Comparison of ENCODE assay signal across 20 cellular contexts in the genomic region with DNA sequence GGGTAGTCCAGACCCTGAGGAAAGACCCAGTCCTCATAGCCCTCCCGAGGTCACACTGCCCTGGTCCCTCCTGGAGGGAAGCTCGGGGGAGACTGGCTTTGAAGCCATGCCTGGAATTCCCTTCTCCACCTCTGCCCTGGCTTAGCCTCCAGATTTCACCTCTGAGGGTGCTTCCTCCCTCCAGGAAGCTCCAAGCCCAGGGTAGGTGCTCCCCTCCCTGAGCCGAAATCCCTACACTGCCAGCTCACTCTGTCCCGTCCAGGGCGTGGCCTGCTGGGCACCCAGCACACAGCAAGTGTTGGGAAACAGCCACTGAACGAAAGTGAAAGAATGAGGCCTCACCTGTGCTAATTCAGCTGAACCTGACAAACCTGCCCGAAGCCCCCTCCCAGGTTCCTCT. TPM values are rescaled to one million over a fixed set of nuclear protein-coding genes. Genes with fewer than 3 reads are reported as not detected.
DNase-seq lines count a peak whose midpoint lies in the region; ATAC-seq, FAIRE-seq and TF ChIP-seq lines count a peak whose summit lies in the region.
"Had no signal": no experiment of that assay in that cellular context is flagged by ENCODE, and none has a peak within 500 bp of the region (broad histone marks: within the 10 kb centered on the region; RNA-seq: fewer than 3 reads in every experiment).

No MANE protein-coding gene starts in this region.

- no peak for FAIRE-seq in HepG2 (lab: Jason Lieb, UNC)
- FAIRE-seq: A549, HTR-8/SVneo, islet of Langerhans had no signal

- POLR2A ChIA-PET in HepG2 (lab: Yijun Ruan, JAX), result interaction anchor here (1.5 kb wide), 2 partner anchors 21 to 26 kb away, joined by 3 to 4 read pairs; no protein-coding TSS in a partner anchor

- H3K9me3 ChIP-seq in liver (ENCODE audit: control insufficient read depth in 4 of 4, low read length in 3 of 4) (no peaks in the 10 kb centered on the region), HepG2 (ENCODE audit: low read length) (no peaks in the 10 kb centered on the region), muscle layer of duodenum (ENCODE audit: control insufficient read depth in 1 of 2, low read length in 2 of 2) (no peaks in the 10 kb centered on the region), thyroid gland (no peaks in the 10 kb centered on the region)
- H3K9me3 ChIP-seq: A549, body of pancreas had no signal

- H3K27ac ChIP-seq in liver (ENCODE audit: low read depth in 1 of 2, low read length in 2 of 2) (peak overlapping the region; percentile 60 to 62), HepG2 (ENCODE audit: extremely low read length, insufficient read depth, low read length) (no peak overlapping the region), muscle layer of duodenum (ENCODE audit: low read length) (peak overlapping the region; percentile 81), thyroid gland (no peak overlapping the region)
- H3K27ac ChIP-seq: A549, body of pancreas, VCaP had no signal

- TF ChIP-seq CTCF in liver (IDR thresholded peaks at IDR 0.05; ENCODE audit: low read depth, low read length, missing input control) (no peak), HepG2 (CRISPR knock-in tag; IDR thresholded peaks at IDR 0.05) (no peak), thyroid gland (IDR thresholded peaks at IDR 0.05) (no peak)

- no peak overlapping the region for H3K4me3 ChIP-seq in liver (ENCODE audit: low read depth in 1 of 3, low read length in 3 of 3)
- no peak overlapping the region for H3K4me3 ChIP-seq in HepG2 (replicated peaks in 1 of 3; ENCODE audit: insufficient read depth in 1 of 3, low read depth in 2 of 3, low read length in 3 of 3)
- H3K4me3 ChIP-seq in muscle layer of duodenum (ENCODE audit: low read depth in 1 of 2, low read length in 2 of 2), result no peak overlapping the region
- no peak overlapping the region for H3K4me3 ChIP-seq in thyroid gland (replicated peaks in 1 of 3)
- H3K4me3 ChIP-seq: A549, body of pancreas had no signal

- no TSS peak for BruUV-seq in HepG2 (replicated peaks; lab: Mats Ljungman, UMichigan)

- no peak overlapping the region for H2AFZ ChIP-seq in HepG2 (ENCODE audit: low read length)

- H3K9ac ChIP-seq in liver (ENCODE audit: low read depth in 1 of 2, low read length in 2 of 2), result peak overlapping the region in 1 of 2 donors; percentile 33
- H3K9ac ChIP-seq in HepG2 (ENCODE audit: insufficient read depth, low read depth, low read length), result no peak overlapping the region

- in situ Hi-C loops in HepG2 (cut with HindIII; ENCODE audit: extremely low pct_ligation_motif_present, low pct_unique_long_range_greater_than_20kb), result no loop called here

- TF ChIP-seq POLR2A in HepG2 (IDR thresholded peaks at IDR 0.05; ENCODE audit: insufficient read depth in 1 of 2, low read depth in 2 of 2, low read length in 2 of 2) (no peak), thyroid gland (IDR thresholded peaks at IDR 0.05) (no peak)

- 41% methylated on average over 7 of the region's 7 CpGs for WGBS in liver
- WGBS in HepG2 (ENCODE audit: low lambda C conversion rate), result 93% methylated on average over 7 of the region's 7 CpGs
- WGBS in thyroid gland, 2 donors, result 85 to 92% methylated on average over 3 to 7 of the region's 7 CpGs

- no peak overlapping the region for H3K4me2 ChIP-seq in HepG2 (ENCODE audit: low read depth, low read length)
- H3K4me2 ChIP-seq: A549 had no signal

- H3K79me2 ChIP-seq in HepG2 (ENCODE audit: insufficient read depth, low read length), result no peaks in the 10 kb centered on the region

- H4K20me1 ChIP-seq in HepG2 (ENCODE audit: insufficient read depth, low read length), result no peaks in the 10 kb centered on the region

- TF ChIP-seq RAD21 in liver (IDR thresholded peaks at IDR 0.05) (peak in 1 of 2 donors; percentile 14), HepG2 (CRISPR knock-in tag; IDR thresholded peaks at IDR 0.05) (no peak)

- ATAC-seq in HepG2, result no peak
- peak; percentile 87 for ATAC-seq in esophagus mucosa
- ATAC-seq: A549; activated CD8-positive, alpha-beta T cell treated with anti-CD3 and anti-CD28 coated beads for 36 hours; body of pancreas had no signal

- intact Hi-C loops in HepG2 (cut with micrococcal nuclease; ENCODE audit: unreplicated experiment) (no loop called here), thyroid gland (cut with DNase I) (no loop called here)

- CTCF ChIA-PET in HepG2 (lab: Yijun Ruan, JAX; ENCODE audit: low intra/inter-chr PET ratio, low total read pairs), result no interaction called here

- H3K4me1 ChIP-seq in liver (ENCODE audit: control insufficient read depth in 4 of 4, insufficient read depth in 4 of 4, low read length in 3 of 4) (peaks cover 3 to 17% (median 10%) of the 10 kb centered on the region in 4 donors), HepG2 (ENCODE audit: insufficient read depth, low read length) (peaks cover 18% of the 10 kb centered on the region), muscle layer of duodenum (ENCODE audit: control insufficient read depth in 1 of 2, insufficient read depth in 2 of 2, low read length in 2 of 2) (no peaks in the 10 kb centered on the region), thyroid gland (no peaks in the 10 kb centered on the region)

- no peaks in the 10 kb centered on the region for H3K27me3 ChIP-seq in liver (ENCODE audit: control insufficient read depth in 4 of 4, insufficient read depth in 4 of 4, low read length in 3 of 4)
- no peaks in the 10 kb centered on the region for H3K27me3 ChIP-seq in HepG2 (ENCODE audit: control insufficient read depth in 1 of 2, insufficient read depth in 2 of 2, low read length in 2 of 2)
- H3K27me3 ChIP-seq in muscle layer of duodenum (ENCODE audit: low read depth, low read length), result no peaks in the 10 kb centered on the region
- no peaks in the 10 kb centered on the region for H3K27me3 ChIP-seq in thyroid gland
- H3K27me3 ChIP-seq: body of pancreas had no signal

- H3K36me3 ChIP-seq in liver (ENCODE audit: control insufficient read depth in 4 of 4, insufficient read depth in 3 of 4, low read depth in 1 of 4, low read length in 3 of 4) (no peaks in the 10 kb centered on the region), HepG2 (replicated peaks in 1 of 2; ENCODE audit: control insufficient read depth in 1 of 2, insufficient read depth in 2 of 2, low read length in 2 of 2) (no peaks in the 10 kb centered on the region), muscle layer of duodenum (ENCODE audit: control insufficient read depth in 1 of 2, insufficient read depth in 2 of 2, low read length in 2 of 2) (peaks cover 0 to 34% of the 10 kb centered on the region in 2 donors), thyroid gland (peaks cover 0 to 12% of the 10 kb centered on the region in 2 donors)

- TF ChIP-seq EP300 in HepG2 (IDR thresholded peaks at IDR 0.05; ENCODE audit: low read depth in 2 of 2, low read length in 2 of 2) (no peak), HepG2 (CRISPR knock-in tag; IDR thresholded peaks at IDR 0.05; ENCODE audit: borderline replicate concordance) (no peak)

- DNase-seq in HepG2 (ENCODE audit: low spot score) (no peak), thyroid gland (no peak), SKM-1 (lab: John Stamatoyannopoulos, UW; ENCODE audit: unreplicated experiment) (no peak), Kasumi-1 (lab: John Stamatoyannopoulos, UW) (no peak)
- DNase-seq in activated CD4-positive, CD25-positive, alpha-beta regulatory T cell treated with anti-CD3 and anti-CD28 coated beads, Interleukin-2, amount 50 U/mL, for 72 hours, result no peak
- DNase-seq: activated CD8-positive, alpha-beta T cell treated with anti-CD3 and anti-CD28 coated beads for 36 hours; activated naive CD8-positive, alpha-beta T cell treated with anti-CD3 and anti-CD28 coated beads for 36 hours; body of pancreas; C1 segment of cervical spinal cord; HCEC 1CT; head of caudate nucleus; occipital lobe; SHP77 had no signal

RNA-seq across cellular contexts. Expression of gene TNFRSF25, which starts 6.0 kb away (rescaled TPM):
- total RNA-seq in liver (1 to 10 TPM; 2.2 to 2.6 TPM), HepG2 (2016; rRNA removed; fragmentation: Illumina TruSeq; extraction: Trizol) (0.55 and 1.5 TPM in 2 replicates), esophagus mucosa (13.1 TPM), thyroid gland (10 to 100 TPM in 3 of 4 donors, 1 to 10 TPM in 1; 2.2 to 18.9 (median 10.7) TPM)
- polyA plus RNA-seq in liver (1 to 10 TPM in 1 of 2 donors, under 1 TPM in 1; 0.78 to 1.9 TPM), HepG2 (2011; rRNA removed) (1.4 and 1.6 TPM in 2 replicates)
- 0.40 and 0.44 TPM in 2 replicates for total RNA-seq in HepG2 (2016; cell fraction: cytosol; rRNA removed; fragmentation: Illumina TruSeq; extraction: Trizol; ENCODE audit: low read depth)
- total RNA-seq in HepG2 (2016; cell fraction: insoluble cytoplasmic fraction; rRNA removed; fragmentation: Illumina TruSeq; extraction: Trizol), result 0.13 and 0.97 TPM in 2 replicates
- total RNA-seq in HepG2 (2016; cell fraction: membrane; rRNA removed; fragmentation: Illumina TruSeq; extraction: Trizol), result 0.34 and 0.37 TPM in 2 replicates
- total RNA-seq in HepG2 (2016; cell fraction: nucleus; rRNA removed; fragmentation: Illumina TruSeq; extraction: Trizol), result 1.5 and 1.6 TPM in 2 replicates
- polyA plus RNA-seq in HepG2 (2011; cell fraction: cytosol; rRNA removed), result 0.47 and 0.64 TPM in 2 replicates
- polyA plus RNA-seq in HepG2 (2011; cell fraction: nucleus; rRNA removed), result 18.5 and 21.8 TPM in 2 replicates
- polyA plus RNA-seq in HepG2 (2012), result 3.9 and 4.6 TPM in 2 replicates
- 0.43 TPM in 1 of 2 replicates, not detected in the other for polyA plus RNA-seq in HepG2 (2016; cell fraction: cytosol; fragmentation: Illumina TruSeq; extraction: Trizol; ENCODE audit: low read depth)
- 0.17 and 0.44 TPM in 2 replicates for polyA plus RNA-seq in HepG2 (2016; cell fraction: insoluble cytoplasmic fraction; fragmentation: Illumina TruSeq; extraction: Trizol; ENCODE audit: low read depth)
- 0.17 TPM in 1 of 2 replicates, not detected in the other for polyA plus RNA-seq in HepG2 (2016; cell fraction: membrane; fragmentation: Illumina TruSeq; extraction: Trizol; ENCODE audit: low read depth)
- 5.2 and 7.0 TPM in 2 replicates for polyA plus RNA-seq in HepG2 (2016; cell fraction: nucleus; fragmentation: Illumina TruSeq; extraction: Trizol; ENCODE audit: insufficient read depth, low read depth)
- 0.68 and 1.8 TPM in 2 replicates for polyA minus RNA-seq in HepG2 (2011; rRNA and poly(A)+ RNA removed; ENCODE audit: low replicate concordance)
- polyA minus RNA-seq in HepG2 (2011; cell fraction: cytosol; rRNA and poly(A)+ RNA removed), result not detected in 2 replicates
- 1.3 and 1.9 TPM in 2 replicates for polyA minus RNA-seq in HepG2 (2011; cell fraction: nucleus; rRNA and poly(A)+ RNA removed)

RNA-seq across cellular contexts. Expression of gene PLEKHG5, which starts 19.5 kb away (rescaled TPM):
- total RNA-seq in liver (1 to 10 TPM; 1.4 to 1.9 TPM), HepG2 (2016; rRNA removed; fragmentation: Illumina TruSeq; extraction: Trizol) (1.9 and 3.5 TPM in 2 replicates), esophagus mucosa (24.4 TPM), thyroid gland (10 to 100 TPM in 1 of 4 donors, 1 to 10 TPM in 3; 5.8 to 12.0 (median 8.4) TPM)
- polyA plus RNA-seq in liver (under 1 TPM; 0.28 to 0.81 TPM), HepG2 (2011; rRNA removed) (1.9 and 2.6 TPM in 2 replicates)
- 0.51 and 0.62 TPM in 2 replicates for total RNA-seq in HepG2 (2016; cell fraction: cytosol; rRNA removed; fragmentation: Illumina TruSeq; extraction: Trizol; ENCODE audit: low read depth)
- 1.4 and 3.4 TPM in 2 replicates for total RNA-seq in HepG2 (2016; cell fraction: insoluble cytoplasmic fraction; rRNA removed; fragmentation: Illumina TruSeq; extraction: Trizol)
- 0.99 and 1.2 TPM in 2 replicates for total RNA-seq in HepG2 (2016; cell fraction: membrane; rRNA removed; fragmentation: Illumina TruSeq; extraction: Trizol)
- 3.3 and 4.4 TPM in 2 replicates for total RNA-seq in HepG2 (2016; cell fraction: nucleus; rRNA removed; fragmentation: Illumina TruSeq; extraction: Trizol)
- polyA plus RNA-seq in HepG2 (2011; cell fraction: cytosol; rRNA removed), result 1.1 and 1.7 TPM in 2 replicates
- polyA plus RNA-seq in HepG2 (2011; cell fraction: nucleus; rRNA removed), result 17.2 and 22.8 TPM in 2 replicates
- polyA plus RNA-seq in HepG2 (2012), result 1.4 and 1.5 TPM in 2 replicates
- 0.23 and 0.25 TPM in 2 replicates for polyA plus RNA-seq in HepG2 (2016; cell fraction: cytosol; fragmentation: Illumina TruSeq; extraction: Trizol; ENCODE audit: low read depth)
- 1.9 and 2.0 TPM in 2 replicates for polyA plus RNA-seq in HepG2 (2016; cell fraction: insoluble cytoplasmic fraction; fragmentation: Illumina TruSeq; extraction: Trizol; ENCODE audit: low read depth)
- 0.45 and 0.71 TPM in 2 replicates for polyA plus RNA-seq in HepG2 (2016; cell fraction: membrane; fragmentation: Illumina TruSeq; extraction: Trizol; ENCODE audit: low read depth)
- polyA plus RNA-seq in HepG2 (2016; cell fraction: nucleus; fragmentation: Illumina TruSeq; extraction: Trizol; ENCODE audit: insufficient read depth, low read depth), result 9.3 and 11.3 TPM in 2 replicates
- polyA minus RNA-seq in HepG2 (2011; rRNA and poly(A)+ RNA removed; ENCODE audit: low replicate concordance), result 1.9 and 3.8 TPM in 2 replicates
- polyA minus RNA-seq in HepG2 (2011; cell fraction: cytosol; rRNA and poly(A)+ RNA removed), result 1.4 TPM in 2 replicates
- polyA minus RNA-seq in HepG2 (2011; cell fraction: nucleus; rRNA and poly(A)+ RNA removed), result 2.6 and 3.0 TPM in 2 replicates

RNA-seq across cellular contexts. Expression of gene ESPN, which starts 47.4 kb away (rescaled TPM):
- 10 to 100 TPM; 61.5 to 66.1 TPM for total RNA-seq in liver
- polyA plus RNA-seq in liver, result 100 to 1,000 TPM in 1 of 2 donors, 10 to 100 TPM in 1; 70.3 to 103 TPM
- total RNA-seq in HepG2 (2016; rRNA removed; fragmentation: Illumina TruSeq; extraction: Trizol), result 38.5 and 48.6 TPM in 2 replicates
- 15.9 and 20.3 TPM in 2 replicates for total RNA-seq in HepG2 (2016; cell fraction: cytosol; rRNA removed; fragmentation: Illumina TruSeq; extraction: Trizol; ENCODE audit: low read depth)
- total RNA-seq in HepG2 (2016; cell fraction: insoluble cytoplasmic fraction; rRNA removed; fragmentation: Illumina TruSeq; extraction: Trizol), result 39.4 and 50.9 TPM in 2 replicates
- 30.5 and 39.8 TPM in 2 replicates for total RNA-seq in HepG2 (2016; cell fraction: membrane; rRNA removed; fragmentation: Illumina TruSeq; extraction: Trizol)
- total RNA-seq in HepG2 (2016; cell fraction: nucleus; rRNA removed; fragmentation: Illumina TruSeq; extraction: Trizol), result 25.3 and 27.5 TPM in 2 replicates
- polyA plus RNA-seq in HepG2 (2011; rRNA removed), result 54.2 and 70.4 TPM in 2 replicates
- 65.1 and 100 TPM in 2 replicates for polyA plus RNA-seq in HepG2 (2011; cell fraction: cytosol; rRNA removed)
- polyA plus RNA-seq in HepG2 (2011; cell fraction: nucleus; rRNA removed), result 169 and 184 TPM in 2 replicates
- 112 and 113 TPM in 2 replicates for polyA plus RNA-seq in HepG2 (2012)
- polyA plus RNA-seq in HepG2 (2016; cell fraction: cytosol; fragmentation: Illumina TruSeq; extraction: Trizol; ENCODE audit: low read depth), result 30.4 and 34.2 TPM in 2 replicates
- polyA plus RNA-seq in HepG2 (2016; cell fraction: insoluble cytoplasmic fraction; fragmentation: Illumina TruSeq; extraction: Trizol; ENCODE audit: low read depth), result 72.8 and 91.0 TPM in 2 replicates
- 46.8 and 50.8 TPM in 2 replicates for polyA plus RNA-seq in HepG2 (2016; cell fraction: membrane; fragmentation: Illumina TruSeq; extraction: Trizol; ENCODE audit: low read depth)
- polyA plus RNA-seq in HepG2 (2016; cell fraction: nucleus; fragmentation: Illumina TruSeq; extraction: Trizol; ENCODE audit: insufficient read depth, low read depth), result 64.4 and 66.2 TPM in 2 replicates
- 1.7 and 92.7 TPM in 2 replicates for polyA minus RNA-seq in HepG2 (2011; rRNA and poly(A)+ RNA removed; ENCODE audit: low replicate concordance)
- polyA minus RNA-seq in HepG2 (2011; cell fraction: cytosol; rRNA and poly(A)+ RNA removed), result 102 and 107 TPM in 2 replicates
- polyA minus RNA-seq in HepG2 (2011; cell fraction: nucleus; rRNA and poly(A)+ RNA removed), result 35.1 and 39.9 TPM in 2 replicates
- 33.4 TPM for total RNA-seq in esophagus mucosa
- total RNA-seq in thyroid gland, result 1 to 10 TPM in 1 of 4 donors, under 1 TPM in 1, not detected in 2; 0.67 to 5.2 TPM
- total RNA-seq: occipital lobe had no signal

RNA-seq across cellular contexts. Expression of gene HES2, which starts 52.2 kb away (rescaled TPM):
- not detected for total RNA-seq in liver
- under 1 TPM in 1 of 2 donors, not detected in 1; 0.10 TPM for polyA plus RNA-seq in liver
- 0.10 and 0.11 TPM in 2 replicates for total RNA-seq in HepG2 (2016; rRNA removed; fragmentation: Illumina TruSeq; extraction: Trizol)
- total RNA-seq in HepG2 (2016; cell fraction: cytosol; rRNA removed; fragmentation: Illumina TruSeq; extraction: Trizol; ENCODE audit: low read depth), result 0.30 TPM in 1 of 2 replicates, not detected in the other
- total RNA-seq in HepG2 (2016; cell fraction: insoluble cytoplasmic fraction; rRNA removed; fragmentation: Illumina TruSeq; extraction: Trizol), result 0.11 and 0.13 TPM in 2 replicates
- 0.07 and 0.28 TPM in 2 replicates for total RNA-seq in HepG2 (2016; cell fraction: membrane; rRNA removed; fragmentation: Illumina TruSeq; extraction: Trizol)
- total RNA-seq in HepG2 (2016; cell fraction: nucleus; rRNA removed; fragmentation: Illumina TruSeq; extraction: Trizol), result 0.12 TPM in 1 of 2 replicates, not detected in the other
- polyA plus RNA-seq in HepG2 (2011; rRNA removed), result 0.13 and 0.17 TPM in 2 replicates
- polyA plus RNA-seq in HepG2 (2011; cell fraction: cytosol; rRNA removed), result 0.09 and 0.15 TPM in 2 replicates
- 0.06 and 0.10 TPM in 2 replicates for polyA plus RNA-seq in HepG2 (2011; cell fraction: nucleus; rRNA removed)
- not detected in 2 replicates for polyA plus RNA-seq in HepG2 (2012)
- not detected in 2 replicates for polyA plus RNA-seq in HepG2 (2016; cell fraction: cytosol; fragmentation: Illumina TruSeq; extraction: Trizol; ENCODE audit: low read depth)
- polyA plus RNA-seq in HepG2 (2016; cell fraction: insoluble cytoplasmic fraction; fragmentation: Illumina TruSeq; extraction: Trizol; ENCODE audit: low read depth), result 0.05 TPM in 1 of 2 replicates, not detected in the other
- 0.03 TPM in 1 of 2 replicates, not detected in the other for polyA plus RNA-seq in HepG2 (2016; cell fraction: membrane; fragmentation: Illumina TruSeq; extraction: Trizol; ENCODE audit: low read depth)
- polyA plus RNA-seq in HepG2 (2016; cell fraction: nucleus; fragmentation: Illumina TruSeq; extraction: Trizol; ENCODE audit: insufficient read depth, low read depth), result 0.11 and 0.14 TPM in 2 replicates
- 0.02 and 1.8 TPM in 2 replicates for polyA minus RNA-seq in HepG2 (2011; rRNA and poly(A)+ RNA removed; ENCODE audit: low replicate concordance)
- not detected in 2 replicates for polyA minus RNA-seq in HepG2 (2011; cell fraction: cytosol; rRNA and poly(A)+ RNA removed)
- polyA minus RNA-seq in HepG2 (2011; cell fraction: nucleus; rRNA and poly(A)+ RNA removed), result 0.25 TPM in 1 of 2 replicates, not detected in the other
- 47.3 TPM for total RNA-seq in esophagus mucosa
- not detected for total RNA-seq in thyroid gland
- total RNA-seq: activated naive CD8-positive, alpha-beta T cell treated with anti-CD3 and anti-CD28 coated beads for 36 hours had no signal

Comparison
In these comparisons a context has a peak if more than half of its experiments do, and no peak if none do; other contexts are left out.
1. H3K27ac ChIP-seq: peak in liver (2 of 2) and muscle layer of duodenum (single experiment); none in HepG2 (single experiment) and thyroid gland (0 of 3).